In genomic region chr2:27217173-27218121, GRCh38 we compare ENCODE assay signal across 8 cellular contexts. TPM values are rescaled to one million over a fixed set of nuclear protein-coding genes. Genes with fewer than 3 reads are reported as not detected.
A peak's percentile ranks its signal among the peaks of the same experiment; 100 is the strongest.
DNase-seq lines count a peak whose midpoint lies in the region; TF ChIP-seq lines count a peak whose summit lies in the region.

Gene CAD, plus strand, starts transcription at chr2:27217369. Its CDS starts 183 bp downstream, at chr2:27217552.

- H3K36me3 ChIP-seq in neuron (ENCODE audit: insufficient read depth, low read length) (peaks cover 55% of the 10 kb centered on the region), subcutaneous abdominal adipose tissue (ENCODE audit: control insufficient read depth in 5 of 5, insufficient read depth in 5 of 5, low read length in 5 of 5) (peaks cover 5 to 30% (median 23%) of the 10 kb centered on the region in 5 donors)

- no peaks in the 10 kb centered on the region for H3K9me3 ChIP-seq in neuron (ENCODE audit: low read length)
- H3K9me3 ChIP-seq in subcutaneous abdominal adipose tissue (ENCODE audit: control insufficient read depth in 5 of 5, low read length in 5 of 5) = no peaks in the 10 kb centered on the region

- DNase-seq in ELF-1 (ENCODE audit: low read depth, low spot score) (peak; percentile 90), H4 (ENCODE audit: low spot score) (peak; percentile 47), M059J (ENCODE audit: low read depth) (peak; percentile 78), SIG-M5 treated with dmso at 0.1 percent for 504 hours (lab: John Stamatoyannopoulos, UW; ENCODE audit: unreplicated experiment) (peak; percentile 90), activated gamma-delta T cell treated with Interleukin-2 at 50 U/mL for 16 hours (peak; percentile 82), foreskin fibroblast (peak; percentile 83 to 95)

- H3K27ac ChIP-seq in subcutaneous abdominal adipose tissue (ENCODE audit: low read depth, low read length) = no peak within 1 kb of the TSS

- peaks cover 11% of the 10 kb centered on the region for H3K4me1 ChIP-seq in neuron (ENCODE audit: insufficient read depth, low read length)
- peaks cover 4 to 28% (median 25%) of the 10 kb centered on the region in 5 donors for H3K4me1 ChIP-seq in subcutaneous abdominal adipose tissue (ENCODE audit: control insufficient read depth in 5 of 5, insufficient read depth in 5 of 5, low read length in 5 of 5)

- peak within 1 kb of the TSS; percentile 43 to 88 (median 66) for H3K9ac ChIP-seq in subcutaneous abdominal adipose tissue (ENCODE audit: low read length in 5 of 5)

- H3K27me3 ChIP-seq in neuron (ENCODE audit: insufficient read depth, low read length) = no peaks in the 10 kb centered on the region
- H3K27me3 ChIP-seq in subcutaneous abdominal adipose tissue (ENCODE audit: control insufficient read depth in 5 of 5, insufficient read depth in 4 of 5, low read length in 5 of 5) = no peaks in the 10 kb centered on the region

- peak within 1 kb of the TSS; percentile 51 to 83 for H3K4me3 ChIP-seq in foreskin fibroblast (ENCODE audit: low read depth in 1 of 2, low read length in 2 of 2)
- peak within 1 kb of the TSS; percentile 42 for H3K4me3 ChIP-seq in neuron (ENCODE audit: low read length)
- peak within 1 kb of the TSS; percentile 75 to 86 (median 80) for H3K4me3 ChIP-seq in subcutaneous abdominal adipose tissue (ENCODE audit: low read depth in 1 of 5, low read length in 5 of 5)

- H2AFZ ChIP-seq in neuron (ENCODE audit: low read depth, low read length) = no peak within 1 kb of the TSS

- TF ChIP-seq CTCF in foreskin fibroblast (IDR thresholded peaks at IDR 0.05; ENCODE audit: low read depth, low read length) = no peak

RNA-seq across cellular contexts. Expression of gene CAD, which starts in this region (rescaled TPM):
- 4.7 and 6.9 TPM in 2 replicates for total RNA-seq in H4 (2014; rRNA removed; shearing (Covaris generic))
- total RNA-seq in M059J (2014; rRNA removed; shearing (Covaris generic)) = 12.6 and 17.1 TPM in 2 replicates
